ENCODE assay signal across 17 cellular contexts in genomic region chr7:21011153-21011552, GRCh38.
A peak's percentile ranks its signal among the peaks of the same experiment; 100 is the strongest.
DNase-seq lines count a peak whose midpoint lies in the region; ATAC-seq, FAIRE-seq and TF ChIP-seq lines count a peak whose summit lies in the region.
"Had no signal": no experiment of that assay in that cellular context is flagged by ENCODE, and none has a peak within 500 bp of the region (broad histone marks: within the 10 kb centered on the region; RNA-seq: fewer than 3 reads in every experiment).

No MANE protein-coding gene starts in this region.

- TF ChIP-seq CTCF in MCF 10A (IDR thresholded peaks at IDR 0.05; ENCODE audit: unreplicated experiment) (no peak), keratinocyte (optimal IDR thresholded peaks at IDR 0.05 in 1 of 3, IDR thresholded peaks at IDR 0.05 in 1 of 3, conservative IDR thresholded peaks at IDR 0.05 in 1 of 3; ENCODE audit: extremely low read depth in 1 of 3, insufficient read depth in 2 of 3, low read length in 3 of 3) (no peak), endothelial cell (IDR thresholded peaks at IDR 0.05; ENCODE audit: unreplicated experiment) (no peak)

- POLR2A ChIA-PET in MCF 10A (lab: Yijun Ruan, JAX), result interaction anchor here (0.6 to 2.7 kb wide), 12 partner anchors 10 to 934 kb away, joined by 3 to 10 read pairs (median 3); partner anchors contain the start of gene SP8

- H3K4me3 ChIP-seq in keratinocyte (ENCODE audit: control insufficient read depth in 2 of 3, extremely low read depth in 1 of 3, insufficient read depth in 2 of 3, low read depth in 1 of 3, low read length in 3 of 3), result no peak overlapping the region

- H3K4me1 ChIP-seq in keratinocyte (ENCODE audit: control insufficient read depth, extremely low read depth, insufficient read depth, low read length), result peaks cover 37% of the 10 kb centered on the region

- no peaks in the 10 kb centered on the region for H4K20me1 ChIP-seq in keratinocyte (ENCODE audit: control insufficient read depth, extremely low read depth, insufficient read depth, low read length)

- peak overlapping the region; percentile 76 for H3K27ac ChIP-seq in keratinocyte (ENCODE audit: control insufficient read depth, insufficient read depth, low read length)

- H3K27me3 Mint-ChIP-seq in MCF 10A (ENCODE audit: insufficient read depth, unreplicated experiment) (no peaks in the 10 kb centered on the region), endothelial cell (ENCODE audit: unreplicated experiment) (no peaks in the 10 kb centered on the region)

- peak; percentile 100 for FAIRE-seq in keratinocyte (lab: Jason Lieb, UNC)
- no peak for FAIRE-seq in urothelium cell line (lab: Jason Lieb, UNC)

- H3K9ac ChIP-seq in keratinocyte (ENCODE audit: control insufficient read depth, extremely low read depth, insufficient read depth, low read length), result no peak overlapping the region

- H3K36me3 ChIP-seq in keratinocyte (ENCODE audit: control insufficient read depth in 2 of 2, extremely low read depth in 1 of 2, insufficient read depth in 2 of 2, low read length in 2 of 2), result no peaks in the 10 kb centered on the region

- BruUV-seq in MCF 10A (replicated peaks; lab: Mats Ljungman, UMichigan), result no TSS peak

- H3K9me3 ChIP-seq in keratinocyte (ENCODE audit: control insufficient read depth, low read depth, low read length), result peaks cover 4% of the 10 kb centered on the region

- DNase-seq in MCF 10A (ENCODE audit: unreplicated experiment), result peak; percentile 91
- peak; percentile 98 for DNase-seq in keratinocyte (ENCODE audit: low read depth, low spot score)
- peak; percentile 25 for DNase-seq in urothelium cell line (ENCODE audit: low spot score)
- no peak for DNase-seq in stimulated activated naive CD4-positive, alpha-beta T cell treated with Interleukin-2 at 50 U/mL for 16 hours (lab: John Stamatoyannopoulos, UW)
- DNase-seq in endothelial cell (ENCODE audit: low spot score), result no peak
- DNase-seq: ACHN, AML-193, H7, KG1, NCI-H1092 treated with DMSO at 0.1 percent for 48 hours, NCI-H2081 treated with DMSO at 0.1 percent for 48 hours, NCI-H510A treated with DMSO at 0.1 percent for 48 hours, Right ventricle myocardium superior had no signal

- no peak for TF ChIP-seq RAD21 in Ishikawa (IDR thresholded peaks at IDR 0.05; ENCODE audit: low read depth)

- H2AFZ ChIP-seq in keratinocyte (ENCODE audit: control insufficient read depth, low read length), result no peak overlapping the region

- intact Hi-C loops in MCF 10A (cut with micrococcal nuclease), result loop anchor here (5.0 kb wide), 1 partner anchor 96 kb away; no protein-coding TSS in a partner anchor

- CTCF ChIA-PET in MCF 10A (lab: Yijun Ruan, JAX), result interaction anchor here (1.2 kb wide), 1 partner anchor 243 kb away, joined by 4 read pairs; no protein-coding TSS in a partner anchor

- peak; percentile 66 for TF ChIP-seq EP300 in Ishikawa (IDR thresholded peaks at IDR 0.05; ENCODE audit: borderline replicate concordance)

- H3K9me3 Mint-ChIP-seq in MCF 10A (ENCODE audit: unreplicated experiment) (peaks cover 12% of the 10 kb centered on the region), endothelial cell (ENCODE audit: unreplicated experiment) (no peaks in the 10 kb centered on the region)

- H3K4me3 Mint-ChIP-seq in MCF 10A (ENCODE audit: unreplicated experiment), result peak overlapping the region; percentile 9
- H3K4me3 Mint-ChIP-seq in endothelial cell (ENCODE audit: unreplicated experiment), result no peak overlapping the region

- ATAC-seq in HG02678 (IDR thresholded peaks at IDR 0.05; ENCODE audit: unreplicated experiment), result no peak
- ATAC-seq: Panc1, SK-N-SH treated with all-trans-retinoic acid at 6 μM for 48 hours had no signal

- dilution Hi-C loops in keratinocyte (cut with MboI; ENCODE audit: extremely low pct_ligation_motif_present, low sequenced_read_pairs), result no loop called here

- no peaks in the 10 kb centered on the region for H3K27me3 ChIP-seq in keratinocyte (ENCODE audit: control insufficient read depth, extremely low read depth, insufficient read depth, low read length)

- peak overlapping the region; percentile 11 for H3K4me2 ChIP-seq in keratinocyte (ENCODE audit: control insufficient read depth, extremely low read depth, insufficient read depth, low read depth, low read length)

- H3K27ac Mint-ChIP-seq in MCF 10A (ENCODE audit: low read depth, unreplicated experiment) (peak overlapping the region; percentile 75), endothelial cell (ENCODE audit: unreplicated experiment) (no peak overlapping the region)

- H3K9me1 ChIP-seq in keratinocyte (ENCODE audit: control insufficient read depth, extremely low read depth, insufficient read depth, low read length), result no peaks in the 10 kb centered on the region

- H3K36me3 Mint-ChIP-seq in MCF 10A (ENCODE audit: insufficient read depth, unreplicated experiment), result peaks cover 7% of the 10 kb centered on the region
- no peaks in the 10 kb centered on the region for H3K36me3 Mint-ChIP-seq in endothelial cell (ENCODE audit: low read depth, unreplicated experiment)

- H3K4me1 Mint-ChIP-seq in MCF 10A (ENCODE audit: insufficient read depth, unreplicated experiment) (peaks cover 23% of the 10 kb centered on the region), endothelial cell (ENCODE audit: unreplicated experiment) (no peaks in the 10 kb centered on the region)

- H3K79me2 ChIP-seq in keratinocyte (ENCODE audit: control insufficient read depth, insufficient read depth, low read length), result no peaks in the 10 kb centered on the region

TF ChIP-seq in Ishikawa, 13 proteins besides CTCF, POLR2A, EP300 and RAD21:
- TF ChIP-seq USF1 (IDR thresholded peaks at IDR 0.05), result peak; percentile 5; the same call in 1 of the 2 replicates
- no peak for TF ChIP-seq REST (IDR thresholded peaks at IDR 0.05; ENCODE audit: low read depth)
- no peak for TF ChIP-seq TAF1 (IDR thresholded peaks at IDR 0.05; ENCODE audit: low read depth)
- TF ChIP-seq TEAD4 (IDR thresholded peaks at IDR 0.05), result peak; percentile 71
- TF ChIP-seq TCF12 (IDR thresholded peaks at IDR 0.05; ENCODE audit: low read depth), result peak; percentile 57; the same call in 1 of the 2 replicates
- no peak for TF ChIP-seq CEBPB (IDR thresholded peaks at IDR 0.05)
- TF ChIP-seq ZBTB7A (IDR thresholded peaks at IDR 0.05; ENCODE audit: low read depth), result no peak
- peak; percentile 42; the same call in 1 of the 2 replicates for TF ChIP-seq NFIC (IDR thresholded peaks at IDR 0.05)
- TF ChIP-seq FOXM1 (IDR thresholded peaks at IDR 0.05; ENCODE audit: borderline replicate concordance, low read depth), result no peak
- TF ChIP-seq, protein P1, sequence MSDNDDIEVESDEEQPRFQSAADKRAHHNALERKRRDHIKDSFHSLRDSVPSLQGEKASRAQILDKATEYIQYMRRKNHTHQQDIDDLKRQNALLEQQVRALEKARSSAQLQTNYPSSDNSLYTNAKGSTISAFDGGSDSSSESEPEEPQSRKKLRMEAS (IDR thresholded peaks at IDR 0.05), result no peak
- TF ChIP-seq CREB1 (IDR thresholded peaks at IDR 0.05; ENCODE audit: low read depth), result no peak

Comparison
In these comparisons a context has a peak if more than half of its experiments do, and no peak if none do; other contexts are left out.
1. DNase-seq: peak in MCF 10A (single experiment), keratinocyte (single experiment) and urothelium cell line (single experiment); none in stimulated activated naive CD4-positive, alpha-beta T cell treated with Interleukin-2 at 50 U/mL for 16 hours (single experiment) and endothelial cell (single experiment).